In the genomic region with DNA sequence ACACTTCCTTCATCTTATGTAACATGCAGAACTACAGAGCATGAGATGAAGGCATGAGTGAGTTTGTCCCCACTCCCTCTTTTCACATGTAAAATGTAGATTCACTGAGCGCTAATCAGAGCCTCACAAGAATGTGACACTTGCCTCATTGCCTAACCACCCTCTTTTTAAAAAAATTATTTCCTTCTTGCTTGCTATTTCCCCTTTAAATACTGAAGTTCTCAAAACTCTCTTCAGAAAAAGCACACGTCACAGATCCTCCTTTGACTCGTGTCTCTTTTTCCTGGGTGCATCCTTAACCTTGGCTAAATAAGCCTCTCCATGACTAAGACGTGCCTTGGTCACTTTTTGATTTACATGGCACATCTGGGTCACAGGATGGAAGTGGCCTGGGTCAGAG, we compare ENCODE assay signal across 25 cellular contexts.
"Had no signal": no experiment of that assay in that cellular context is flagged by ENCODE, and none has a peak within 500 bp of the region (broad histone marks: within the 10 kb centered on the region; RNA-seq: fewer than 3 reads in every experiment).

No MANE protein-coding gene starts in this region.

- FAIRE-seq: colon, frontal cortex, islet of Langerhans had no signal

- H3K4me3 ChIP-seq: cardiac muscle cell, esophagus muscularis mucosa, heart left ventricle, ovary, psoas muscle, right atrium auricular region, skin epidermis, stomach, suprapubic skin, transverse colon, uterus had no signal

- H3K4me1 ChIP-seq: psoas muscle, right atrium auricular region, suprapubic skin, transverse colon, uterus had no signal

- H3K36me3 ChIP-seq: cardiac muscle cell, esophagus muscularis mucosa, heart left ventricle, ovary, right atrium auricular region, stomach, suprapubic skin, transverse colon, uterus had no signal

- H3K27me3 ChIP-seq: cardiac muscle cell, esophagus muscularis mucosa, heart left ventricle, ovary, right atrium auricular region, stomach, suprapubic skin, transverse colon, uterus had no signal

- H3K9me3 ChIP-seq: esophagus muscularis mucosa, heart left ventricle, ovary, psoas muscle, right atrium auricular region, stomach, suprapubic skin, transverse colon, uterus had no signal

- ATAC-seq: activated CD4-positive, CD25-positive, alpha-beta regulatory T cell treated with anti-CD3 and anti-CD28 coated beads, Interleukin-2, amount 50 U/mL, for 24 hours; activated T-cell treated with anti-CD3 and anti-CD28 coated beads, Interleukin-2, amount 50 U/mL, for 72 hours; naive thymus-derived CD8-positive, alpha-beta T cell; psoas muscle; stimulated activated effector memory CD8-positive, alpha-beta T cell treated with anti-CD3 and anti-CD28 coated beads, Interleukin-12 subunit alpha, Interleukin-12 subunit beta, amount 100 ng/mL, for 72 hours had no signal

- DNase-seq: activated CD4-positive, alpha-beta memory T cell treated with anti-CD3 and anti-CD28 coated beads, Interleukin-2, amount 10 ng/mL, durations not matched to agents 7 days and 5 days; activated CD4-positive, alpha-beta T cell treated with anti-CD3 and anti-CD28 coated beads, Interleukin-2, amount 10 ng/mL, durations not matched to agents 24 days and 14 days; activated effector memory CD4-positive, alpha-beta T cell treated with anti-CD3 and anti-CD28 coated beads, Interleukin-2, amount 50 U/mL, for 16 hours; activated naive CD4-positive, alpha-beta T cell treated with anti-CD3 and anti-CD28 coated beads, Interleukin-2, amount 10 ng/mL, durations not matched to agents 7 days and 5 days; activated T-cell treated with anti-CD3 and anti-CD28 coated beads, Interleukin-2, amount 50 U/mL, for 72 hours; amygdala; heart left ventricle; naive thymus-derived CD8-positive, alpha-beta T cell; ovary; psoas muscle; stimulated activated CD4-positive, alpha-beta T cell treated with anti-CD3 and anti-CD28 coated beads, Interleukin-2, amount 100 ng/mL, for 24 hours; stomach; transverse colon; uterus had no signal

- H3K27ac ChIP-seq: cardiac muscle cell, esophagus muscularis mucosa, heart left ventricle, ovary, psoas muscle, right atrium auricular region, skin epidermis, stomach, suprapubic skin, transverse colon, uterus, VCaP had no signal
